ENCODE assay signal across 17 cellular contexts in the genomic region with DNA sequence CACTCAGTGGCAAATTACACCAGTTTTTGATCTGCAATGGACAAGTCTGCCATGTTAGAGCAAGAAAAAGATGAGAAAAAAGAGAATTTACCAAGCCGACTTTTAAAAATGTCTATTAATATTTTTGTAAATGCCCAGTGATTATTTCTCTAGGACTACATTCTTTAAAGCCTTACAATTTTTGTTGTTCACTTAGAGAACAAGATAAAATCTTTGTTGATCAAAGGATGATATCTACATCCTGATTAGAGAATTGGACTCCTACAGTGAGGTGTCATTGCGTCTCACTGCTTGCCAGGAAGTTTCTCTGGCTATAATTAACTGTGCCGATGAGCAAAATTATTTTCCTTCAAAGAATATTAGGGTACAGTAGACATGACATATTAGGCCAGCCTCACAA. TPM values are rescaled to one million over a fixed set of nuclear protein-coding genes. Genes with fewer than 3 reads are reported as not detected.
A peak's percentile ranks its signal among the peaks of the same experiment; 100 is the strongest.
DNase-seq lines count a peak whose midpoint lies in the region; ATAC-seq and TF ChIP-seq lines count a peak whose summit lies in the region.
"Had no signal": no experiment of that assay in that cellular context is flagged by ENCODE, and none has a peak within 500 bp of the region (broad histone marks: within the 10 kb centered on the region; RNA-seq: fewer than 3 reads in every experiment).

No MANE protein-coding gene starts in this region.

- H3K27ac ChIP-seq in ACC112 (ENCODE audit: low read depth, low read length) (peak overlapping the region; percentile 94), HCT116 (ENCODE audit: low read depth, low read length) (no peak overlapping the region), foreskin keratinocyte (peak overlapping the region; percentile 0)
- H3K27ac ChIP-seq: KMS-11 had no signal

- H3K36me3 Mint-ChIP-seq in type B pancreatic cell, result peaks cover 3% of the 10 kb centered on the region

- H2AFZ ChIP-seq in ACC112 (ENCODE audit: low read length, unreplicated experiment) (peak overlapping the region; percentile 78), HCT116 (ENCODE audit: low read depth, low read length, poor library complexity, severe bottlenecking) (peak overlapping the region; percentile 66)

- H3K4me2 ChIP-seq in HCT116 (ENCODE audit: low read length), result peak overlapping the region; percentile 1; the same call in 1 of the 2 replicates
- H3K4me2 ChIP-seq: KMS-11 had no signal

- intact Hi-C loops in HCT116 (cut with micrococcal nuclease), result no loop called here

- H3K4me3 ChIP-seq in ACC112 (ENCODE audit: low read depth, low read length) (peak overlapping the region; percentile 13; the same call in 1 of the 2 replicates), HCT116 (replicated peaks in 1 of 2; ENCODE audit: low read depth in 1 of 2, low read length in 2 of 2) (no peak overlapping the region), adipocyte (ENCODE audit: low read length) (peak overlapping the region; percentile 7)

- H3K9me2 ChIP-seq in HCT116 (ENCODE audit: insufficient read depth), result no peaks in the 10 kb centered on the region

- RAD21 ChIA-PET in HCT116 (lab: Charles Lee; ENCODE audit: low non-redundant PET in 1 of 2, low total read pairs in 2 of 2, uncharacterized antibody in 2 of 2, unreplicated experiment in 2 of 2), result no interaction called here

- H3K4me1 Mint-ChIP-seq in type B pancreatic cell (ENCODE audit: unreplicated experiment), result peaks cover 5% of the 10 kb centered on the region

- no peak overlapping the region for H3K27ac Mint-ChIP-seq in type B pancreatic cell

- DNase-seq in HCT116 (ENCODE audit: low read depth, low spot score) (no peak), adipocyte (ENCODE audit: low read depth) (no peak), foreskin keratinocyte (no peak), NCI-H1694 (lab: John Stamatoyannopoulos, UW) (no peak), type B pancreatic cell (ENCODE audit: extremely low spot score, unreplicated experiment) (no peak), DMS153 treated with DMSO at 0.1 percent for 48 hours (lab: John Stamatoyannopoulos, UW; ENCODE audit: unreplicated experiment) (no peak), ureter (ENCODE audit: low spot score) (no peak)
- DNase-seq: BE2C, NCI-H1048, NCI-H1436 treated with DMSO at 0.1 percent for 48 hours, NCI-H2081 treated with DMSO at 0.1 percent for 48 hours, NCI-H510A treated with DMSO at 0.1 percent for 48 hours, NCI-H82, SHP77 had no signal

- CTCF ChIA-PET in HCT116 (lab: Charles Lee), result no interaction called here

- H3K9ac ChIP-seq in HCT116 (ENCODE audit: low read length) (no peak overlapping the region), adipocyte (ENCODE audit: low read length) (peak overlapping the region; percentile 50)
- H3K9ac ChIP-seq: KMS-11 had no signal

- H3K4me3 Mint-ChIP-seq in type B pancreatic cell, result no peak overlapping the region

- peaks cover 7% of the 10 kb centered on the region for H3K27me3 Mint-ChIP-seq in type B pancreatic cell

- no peaks in the 10 kb centered on the region for H3K36me3 ChIP-seq in ACC112 (ENCODE audit: insufficient read depth, low read length)
- H3K36me3 ChIP-seq in HCT116 (ENCODE audit: control insufficient read depth in 1 of 2, insufficient read depth in 2 of 2, low read length in 2 of 2), result no peaks in the 10 kb centered on the region
- no peaks in the 10 kb centered on the region for H3K36me3 ChIP-seq in adipocyte (ENCODE audit: control insufficient read depth, insufficient read depth, low read length, severe bottlenecking)
- H3K36me3 ChIP-seq: BE2C had no signal

- no peaks in the 10 kb centered on the region for H4K20me1 ChIP-seq in HCT116 (ENCODE audit: insufficient read depth)

- TF ChIP-seq CTCF in HCT116 (IDR thresholded peaks at IDR 0.05 in 2 of 3, conservative IDR thresholded peaks at IDR 0.05 in 1 of 3; ENCODE audit: borderline replicate concordance in 1 of 3, insufficient read depth in 1 of 3, low read depth in 2 of 3, low read length in 2 of 3), result no peak
- no peak for TF ChIP-seq CTCF in foreskin keratinocyte (conservative IDR thresholded peaks at IDR 0.05)
- no peak for TF ChIP-seq CTCF in type B pancreatic cell (conservative IDR thresholded peaks at IDR 0.05)

- no peaks in the 10 kb centered on the region for H3K9me3 Mint-ChIP-seq in type B pancreatic cell

- H3K9me3 ChIP-seq in HCT116 (ENCODE audit: control insufficient read depth in 1 of 2, insufficient read depth in 1 of 2, low read depth in 1 of 2, low read length in 2 of 2) (no peaks in the 10 kb centered on the region), adipocyte (ENCODE audit: control insufficient read depth, low read length) (no peaks in the 10 kb centered on the region)
- H3K9me3 ChIP-seq: BE2C had no signal

- no peaks in the 10 kb centered on the region for H3K27me3 ChIP-seq in ACC112 (ENCODE audit: insufficient read depth, low read length)
- no peaks in the 10 kb centered on the region for H3K27me3 ChIP-seq in HCT116 (ENCODE audit: insufficient read depth, low read length)
- H3K27me3 ChIP-seq in adipocyte (replicated peaks; ENCODE audit: control insufficient read depth, insufficient read depth, low read length), result no peaks in the 10 kb centered on the region
- H3K27me3 ChIP-seq in foreskin keratinocyte, result no peaks in the 10 kb centered on the region

- no peaks in the 10 kb centered on the region for H3K79me2 ChIP-seq in ACC112 (ENCODE audit: control insufficient read depth, insufficient read depth, low read length, unreplicated experiment)
- no peaks in the 10 kb centered on the region for H3K79me2 ChIP-seq in HCT116 (ENCODE audit: insufficient read depth, low read length)

- no TSS peak for BruUV-seq in HCT116 (replicated peaks; lab: Mats Ljungman, UMichigan)

- TF ChIP-seq RAD21 in HCT116 (IDR thresholded peaks at IDR 0.05; ENCODE audit: low read depth), result no peak

- POLR2A ChIA-PET in HCT116 (lab: Charles Lee), result no interaction called here

- no peak for ATAC-seq in HCT116
- ATAC-seq in foreskin keratinocyte, result no peak
- ATAC-seq: HepG2 had no signal

- H3K4me1 ChIP-seq in ACC112 (ENCODE audit: control insufficient read depth, insufficient read depth, low read length, unreplicated experiment) (peaks cover 41% of the 10 kb centered on the region), HCT116 (ENCODE audit: control insufficient read depth in 1 of 2, insufficient read depth in 2 of 2, low read length in 2 of 2) (peaks cover 0 to 18% of the 10 kb centered on the region in 2 experiments; a peak in 2 of 4 replicates), adipocyte (ENCODE audit: control insufficient read depth, insufficient read depth, low read length) (peaks cover 22% of the 10 kb centered on the region), foreskin keratinocyte (peaks cover 26% of the 10 kb centered on the region)
- H3K4me1 ChIP-seq: BE2C had no signal

- no peak for TF ChIP-seq POLR2A in HCT116 (IDR thresholded peaks at IDR 0.05; ENCODE audit: borderline replicate concordance, extremely low read depth, insufficient read depth, insufficient read length)

TF ChIP-seq in HCT116, 20 proteins besides CTCF, POLR2A, EP300 and RAD21:
- no peak for TF ChIP-seq TCF7L2 (IDR thresholded peaks at IDR 0.05; ENCODE audit: borderline replicate concordance, extremely low read depth, insufficient read depth, insufficient read length)
- no peak for TF ChIP-seq JUND (IDR thresholded peaks at IDR 0.05)
- TF ChIP-seq CEBPB (IDR thresholded peaks at IDR 0.05; ENCODE audit: low read depth), result no peak
- TF ChIP-seq, protein P1, sequence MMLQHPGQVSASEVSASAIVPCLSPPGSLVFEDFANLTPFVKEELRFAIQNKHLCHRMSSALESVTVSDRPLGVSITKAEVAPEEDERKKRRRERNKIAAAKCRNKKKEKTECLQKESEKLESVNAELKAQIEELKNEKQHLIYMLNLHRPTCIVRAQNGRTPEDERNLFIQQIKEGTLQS (IDR thresholded peaks at IDR 0.05), result no peak
- TF ChIP-seq SRF (IDR thresholded peaks at IDR 0.05; ENCODE audit: low read depth), result no peak
- TF ChIP-seq SP1 (IDR thresholded peaks at IDR 0.05; ENCODE audit: low read depth), result no peak
- TF ChIP-seq ZNF274 (IDR thresholded peaks at IDR 0.05; ENCODE audit: low read depth, low read length), result no peak
- TF ChIP-seq ZBTB33 (IDR thresholded peaks at IDR 0.05; ENCODE audit: extremely low read depth, insufficient replicate concordance, low read length), result no peak
- TF ChIP-seq EGR1 (IDR thresholded peaks at IDR 0.05; ENCODE audit: low read depth), result no peak
- TF ChIP-seq YY1 (IDR thresholded peaks at IDR 0.05; ENCODE audit: extremely low read depth, insufficient replicate concordance, low read depth, low read length), result no peak
- no peak for TF ChIP-seq MAX (IDR thresholded peaks at IDR 0.05)

RNA-seq across cellular contexts. Expression of gene CFAP54, which starts 1.7 kb away (rescaled TPM):
- total RNA-seq in HCT116 (2021; ENCODE audit: unreplicated experiment) (0.25 TPM), foreskin keratinocyte (0.78 and 0.85 TPM in 2 replicates), type B pancreatic cell (ENCODE audit: low replicate concordance) (0.93 and 8.9 TPM in 2 replicates), ureter (2.6 TPM)
- 0.03 and 0.06 TPM in 2 replicates for polyA plus RNA-seq in HCT116 (2012)
- 0.35 and 0.43 TPM in 2 replicates for polyA plus RNA-seq in foreskin keratinocyte
- total RNA-seq: HepG2 had no signal
- polyA plus RNA-seq: HepG2 had no signal

Comparison
In these comparisons a context has a peak if more than half of its experiments do, and no peak if none do; other contexts are left out.
1. H3K4me3 ChIP-seq: peak in ACC112 (single experiment) and adipocyte (single experiment); none in HCT116 (0 of 2).